In genomic region chr15:67839358-67839928, GRCh38 we compare ENCODE assay signal across 8 cellular contexts. TPM values are rescaled to one million over a fixed set of nuclear protein-coding genes. Genes with fewer than 3 reads are reported as not detected.
A peak's percentile ranks its signal among the peaks of the same experiment; 100 is the strongest.
DNase-seq lines count a peak whose midpoint lies in the region; ATAC-seq and TF ChIP-seq lines count a peak whose summit lies in the region.

No MANE protein-coding gene starts in this region.

- H3K4me3 Mint-ChIP-seq in T-cell: peak overlapping the region; percentile 87 to 93 (median 92)
- peak overlapping the region; percentile 88 to 90 for H3K4me3 Mint-ChIP-seq in effector memory CD8-positive, alpha-beta T cell
- peak overlapping the region; percentile 88 for H3K4me3 Mint-ChIP-seq in mesothelial cell of epicardium

- ATAC-seq in GM19372 (IDR thresholded peaks at IDR 0.05; ENCODE audit: low read depth, unreplicated experiment): peak; percentile 21
- ATAC-seq in T-cell (replicated peaks in 1 of 4): peak; percentile 18 to 67 (median 26)
- peak; percentile 38 for ATAC-seq in effector memory CD8-positive, alpha-beta T cell (replicated peaks)

- peak overlapping the region; percentile 27 for H3K4me3 ChIP-seq in urinary bladder (ENCODE audit: low read depth, low read length)

- POLR2A ChIA-PET in T-cell (lab: Charles Lee): no interaction called here

- H3K27ac Mint-ChIP-seq in T-cell (peak overlapping the region; percentile 98 to 99), mesothelial cell of epicardium (peak overlapping the region; percentile 99)
- H3K27ac Mint-ChIP-seq in effector memory CD8-positive, alpha-beta T cell: peak overlapping the region; percentile 98 to 100

- no peak overlapping the region for H3K27ac ChIP-seq in urinary bladder (ENCODE audit: low read depth)

- CTCF ChIA-PET in T-cell (lab: Charles Lee): interaction anchor here in 1 of 2 donors (0.7 kb wide), 1 partner anchor 318 kb away, joined by 4 read pairs; no protein-coding TSS in a partner anchor

- no peaks in the 10 kb centered on the region for H3K9me3 Mint-ChIP-seq in T-cell
- H3K9me3 Mint-ChIP-seq in effector memory CD8-positive, alpha-beta T cell: no peaks in the 10 kb centered on the region
- no peaks in the 10 kb centered on the region for H3K9me3 Mint-ChIP-seq in mesothelial cell of epicardium

- H3K27me3 Mint-ChIP-seq in T-cell (peaks cover 3 to 24% of the 10 kb centered on the region in 2 donors), mesothelial cell of epicardium (ENCODE audit: low read depth) (peaks cover 31% of the 10 kb centered on the region)
- peaks cover 15 to 24% of the 10 kb centered on the region in 2 donors for H3K27me3 Mint-ChIP-seq in effector memory CD8-positive, alpha-beta T cell

- TF ChIP-seq CTCF in mesothelial cell of epicardium (IDR thresholded peaks at IDR 0.05; ENCODE audit: unreplicated experiment): no peak

- H3K4me1 Mint-ChIP-seq in T-cell (peaks cover 31 to 48% (median 43%) of the 10 kb centered on the region in 3 donors), mesothelial cell of epicardium (peaks cover 55% of the 10 kb centered on the region)
- peaks cover 25 to 27% of the 10 kb centered on the region in 2 donors for H3K4me1 Mint-ChIP-seq in effector memory CD8-positive, alpha-beta T cell (ENCODE audit: low read depth in 2 of 2)

- no peaks in the 10 kb centered on the region for H3K36me3 ChIP-seq in urinary bladder (ENCODE audit: insufficient read depth)

- 2% methylated on average over 12 of the region's 12 CpGs for WGBS in urinary bladder

- DNase-seq in CD1c-positive myeloid dendritic cell (ENCODE audit: extremely low spot score) (peak; percentile 79), M059J (ENCODE audit: low read depth) (peak; percentile 67), T-cell (peak in 18 of 34 experiments; percentile 30 to 67 (median 40)), mesothelial cell of epicardium (ENCODE audit: low spot score in 2 of 2, unreplicated experiment in 2 of 2) (no peak), mucosa of gallbladder (ENCODE audit: low spot score) (no peak)
- peak in 1 of 3 experiments; percentile 47 for DNase-seq in effector memory CD8-positive, alpha-beta T cell

- H3K36me3 Mint-ChIP-seq in T-cell: no peaks in the 10 kb centered on the region
- peaks cover 26% of the 10 kb centered on the region for H3K36me3 Mint-ChIP-seq in effector memory CD8-positive, alpha-beta T cell (ENCODE audit: insufficient read depth)
- H3K36me3 Mint-ChIP-seq in mesothelial cell of epicardium: no peaks in the 10 kb centered on the region

- no peaks in the 10 kb centered on the region for H3K4me1 ChIP-seq in urinary bladder (ENCODE audit: insufficient read depth)

RNA-seq across cellular contexts. Expression of gene RNU6-1, which starts 0.4 kb away (rescaled TPM):
- total RNA-seq in M059J (2014; rRNA removed; shearing (Covaris generic)): not detected in 2 replicates
- total RNA-seq in T-cell (not detected), mesothelial cell of epicardium (not detected in 3 replicates), urinary bladder (not detected), mucosa of gallbladder (not detected)
- not detected for polyA plus RNA-seq in urinary bladder

RNA-seq across cellular contexts. Expression of gene SKOR1, which starts 14.1 kb away (rescaled TPM):
- 0.12 and 0.17 TPM in 2 replicates for total RNA-seq in M059J (2014; rRNA removed; shearing (Covaris generic))
- total RNA-seq in T-cell (1 to 10 TPM in 3 of 5 donors, under 1 TPM in 2; 0.79 to 2.7 (median 1.3) TPM), mesothelial cell of epicardium (0.89 to 1.1 TPM (median 1.1 TPM) in 3 replicates), urinary bladder (0.21 TPM), mucosa of gallbladder (0.43 TPM)
- polyA plus RNA-seq in urinary bladder: 0.60 TPM

Comparison
In these comparisons a context has a peak if more than half of its experiments do, and no peak if none do; other contexts are left out.
1. DNase-seq: peak in CD1c-positive myeloid dendritic cell (single experiment), M059J (single experiment) and T-cell (18 of 34); none in mesothelial cell of epicardium (0 of 2) and mucosa of gallbladder (single experiment).
2. Peak in every context shown above with its lines, with median percentiles within 50 percentile points of each other: ATAC-seq, H3K27ac Mint-ChIP-seq and H3K4me3 Mint-ChIP-seq.